ENCODE assay signal across 9 cellular contexts in the genomic region with DNA sequence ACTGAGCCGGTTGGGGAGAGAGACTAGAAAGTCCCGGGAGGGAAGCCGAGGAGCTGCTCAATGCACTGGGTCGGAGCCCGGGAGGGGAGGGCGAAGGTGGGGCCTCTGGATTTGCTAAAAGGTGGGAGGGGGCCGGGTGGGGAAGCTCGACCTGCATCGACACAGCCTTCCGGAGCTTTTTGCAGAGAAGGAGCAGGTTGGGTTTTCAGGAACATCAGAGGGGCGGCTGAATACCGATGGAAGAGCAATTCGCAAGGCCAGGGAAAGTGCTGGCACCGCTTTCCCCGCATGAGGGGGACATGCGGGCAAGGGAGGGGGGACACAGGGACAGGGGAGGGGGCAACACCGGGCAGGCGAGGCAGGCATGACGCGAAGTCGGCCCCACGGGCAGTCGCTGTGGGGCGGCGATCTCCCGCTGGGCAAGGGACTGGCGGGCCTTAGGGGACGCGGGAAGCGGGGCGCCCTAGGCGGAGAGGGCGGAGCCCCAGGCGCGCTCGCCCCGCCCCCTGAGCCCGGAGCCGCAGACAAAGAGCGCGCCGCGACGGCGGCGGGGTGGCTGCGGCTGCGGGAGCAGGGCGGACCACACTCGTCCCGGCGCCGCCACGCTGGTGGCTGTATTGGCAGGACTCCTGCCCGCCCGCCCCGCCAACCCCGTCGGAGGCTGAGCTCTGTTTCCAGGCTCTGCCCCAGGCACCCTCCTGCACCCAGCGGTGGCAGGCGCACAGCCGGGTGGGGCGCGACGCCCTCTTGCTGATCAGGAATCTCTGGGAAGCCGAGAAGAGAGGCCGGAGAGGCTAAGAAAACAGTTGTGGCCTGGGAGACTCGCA. TPM values are rescaled to one million over a fixed set of nuclear protein-coding genes. Genes with fewer than 3 reads are reported as not detected.
DNase-seq lines count a peak whose midpoint lies in the region; ATAC-seq and TF ChIP-seq lines count a peak whose summit lies in the region.
"Had no signal": no experiment of that assay in that cellular context is flagged by ENCODE, and none has a peak within 500 bp of the region (broad histone marks: within the 10 kb centered on the region; RNA-seq: fewer than 3 reads in every experiment).

No MANE protein-coding gene starts in this region.

- TF ChIP-seq CTCF in GM12875 (IDR thresholded peaks at IDR 0.05; ENCODE audit: borderline replicate concordance, insufficient read depth, low read depth, low read length): no peak

- intact Hi-C loops in head of caudate nucleus (cut with DNase I): no loop called here
- intact Hi-C loops in sciatic nerve (cut with DNase I): no loop called here

- ATAC-seq in sciatic nerve (peak; percentile 48), HG03469 (IDR thresholded peaks at IDR 0.05; ENCODE audit: unreplicated experiment) (no peak), HG03139 (IDR thresholded peaks at IDR 0.05; ENCODE audit: unreplicated experiment) (no peak)

- DNase-seq in NCI-H345 treated with DMSO at 0.1 percent for 48 hours (lab: John Stamatoyannopoulos, UW; ENCODE audit: unreplicated experiment) (peak; percentile 24), head of caudate nucleus (peak in 26 of 42 donors; percentile 7 to 69 (median 41)), sciatic nerve (ENCODE audit: low spot score) (no peak), inferior parietal cortex (ENCODE audit: extremely low spot score) (no peak)
- DNase-seq in activated T-helper 9 cell treated with anti-CD3 and anti-CD28 coated beads, Interleukin-2, amount 50 U/mL, for 16 hours (ENCODE audit: low read depth): peak; percentile 41

- H3K4me3 ChIP-seq in GM12875 (ENCODE audit: low read depth, low read length): peak overlapping the region; percentile 10
- H3K4me3 ChIP-seq: PC-9 had no signal

RNA-seq across cellular contexts. Expression of gene PDZD4, which starts 11.6 kb away (rescaled TPM):
- 36.6 TPM for total RNA-seq in sciatic nerve

RNA-seq across cellular contexts. Expression of gene SSR4, which starts 24.3 kb away (rescaled TPM):
- 110 TPM for total RNA-seq in sciatic nerve

RNA-seq across cellular contexts. Expression of gene IDH3G, which starts 24.6 kb away (rescaled TPM):
- total RNA-seq in sciatic nerve: 39.9 TPM

RNA-seq across cellular contexts. Expression of gene SRPK3, which starts 37.9 kb away (rescaled TPM):
- 1.1 TPM for total RNA-seq in sciatic nerve

RNA-seq across cellular contexts. Expression of gene PLXNB3, which starts 54.7 kb away (rescaled TPM):
- total RNA-seq in sciatic nerve: 73.1 TPM

Comparison
In these comparisons a context has a peak if more than half of its experiments do, and no peak if none do; other contexts are left out.
1. DNase-seq: peak in NCI-H345 treated with DMSO at 0.1 percent for 48 hours (single experiment), activated T-helper 9 cell treated with anti-CD3 and anti-CD28 coated beads, Interleukin-2, amount 50 U/mL, for 16 hours (single experiment) and head of caudate nucleus (26 of 42); none in sciatic nerve (single experiment) and inferior parietal cortex (single experiment).